8 cellular contexts compared by ENCODE assay signal in the genomic region with DNA sequence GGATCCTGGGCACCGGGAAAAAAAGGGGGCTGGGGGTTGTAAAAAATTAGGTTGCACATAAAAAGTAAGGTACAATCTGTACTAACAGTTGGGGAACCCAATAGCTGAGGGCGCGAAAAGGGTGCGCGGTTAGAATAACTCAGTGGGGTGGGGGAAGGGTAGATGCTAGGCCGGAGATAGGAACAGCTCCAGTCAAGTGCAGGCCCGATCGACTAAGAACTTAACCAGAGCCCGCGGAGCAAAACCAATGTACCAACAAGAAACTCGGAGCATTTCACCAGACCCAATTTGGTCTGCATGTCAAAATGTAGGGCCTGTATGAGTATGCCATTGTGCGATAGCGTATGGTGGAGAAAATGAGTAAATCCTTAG. TPM values are rescaled to one million over a fixed set of nuclear protein-coding genes. Genes with fewer than 3 reads are reported as not detected.
A peak's percentile ranks its signal among the peaks of the same experiment; 100 is the strongest.
DNase-seq lines count a peak whose midpoint lies in the region; ATAC-seq and TF ChIP-seq lines count a peak whose summit lies in the region.

No MANE protein-coding gene starts in this region.

- in situ Hi-C loops in ACHN (cut with HindIII; ENCODE audit: low pct_ligation_motif_present, low pct_unique_long_range_greater_than_20kb, low sequenced_read_pairs), result no loop called here
- in situ Hi-C loops in Panc1 (cut with HindIII; ENCODE audit: low pct_unique_long_range_greater_than_20kb, low sequenced_read_pairs), result no loop called here

- H3K9me3 ChIP-seq in Panc1 (ENCODE audit: control insufficient read depth, insufficient read depth, low read depth, low read length), result no peaks in the 10 kb centered on the region
- H3K9me3 ChIP-seq in right atrium auricular region, result no peaks in the 10 kb centered on the region
- no peaks in the 10 kb centered on the region for H3K9me3 ChIP-seq in psoas muscle

- TF ChIP-seq CTCF in Panc1 (IDR thresholded peaks at IDR 0.05) (no peak), right atrium auricular region (IDR thresholded peaks at IDR 0.05) (no peak), psoas muscle (IDR thresholded peaks at IDR 0.05) (no peak)

- peaks cover 25% of the 10 kb centered on the region for H3K36me3 Mint-ChIP-seq in activated naive CD8-positive, alpha-beta T cell

- BruUV-seq in Panc1 (replicated peaks; lab: Mats Ljungman, UMichigan), result no TSS peak

- peaks cover 33% of the 10 kb centered on the region for H3K4me1 ChIP-seq in Panc1 (ENCODE audit: control insufficient read depth, insufficient read depth, low read length)
- H3K4me1 ChIP-seq in right atrium auricular region, result peaks cover 0 to 66% of the 10 kb centered on the region in 2 donors
- H3K4me1 ChIP-seq in psoas muscle, result peaks cover 47% of the 10 kb centered on the region

- peaks cover 35% of the 10 kb centered on the region for H3K36me3 ChIP-seq in Panc1 (ENCODE audit: control insufficient read depth, insufficient read depth, low read length)
- H3K36me3 ChIP-seq in right atrium auricular region, result peaks cover 3% of the 10 kb centered on the region
- peaks cover 5 to 19% of the 10 kb centered on the region in 2 donors for H3K36me3 ChIP-seq in psoas muscle (ENCODE audit: insufficient read depth in 1 of 2, low read depth in 1 of 2)

- no peaks in the 10 kb centered on the region for H3K27me3 Mint-ChIP-seq in activated naive CD8-positive, alpha-beta T cell

- H3K4me3 ChIP-seq in Panc1 (ENCODE audit: low read depth in 2 of 2, low read length in 2 of 2), result peak overlapping the region; percentile 67 to 84
- peak overlapping the region; percentile 99 for H3K4me3 ChIP-seq in right atrium auricular region
- H3K4me3 ChIP-seq in psoas muscle, result peak overlapping the region; percentile 84

- intact Hi-C loops in Panc1 (cut with micrococcal nuclease; ENCODE audit: unreplicated experiment) (loop anchor here (5.0 kb wide), 1 partner anchor 55 kb away; no protein-coding TSS in a partner anchor), psoas muscle (cut with DNase I) (loop anchor here (5.0 to 10.0 kb wide), 5 partner anchors 85 to 1082 kb away; a partner anchor contains a TSS)

- peak overlapping the region; percentile 100 for H3K27ac Mint-ChIP-seq in activated naive CD8-positive, alpha-beta T cell

- peak overlapping the region; percentile 81 for H3K27ac ChIP-seq in Panc1 (ENCODE audit: low read length)
- peak overlapping the region; percentile 100 for H3K27ac ChIP-seq in right atrium auricular region
- peak overlapping the region; percentile 95 for H3K27ac ChIP-seq in psoas muscle

- ATAC-seq in Panc1 (peak; percentile 18; the same call in 1 of the 2 replicates), psoas muscle (no peak), HG03439 (IDR thresholded peaks at IDR 0.05; ENCODE audit: unreplicated experiment) (no peak), GM21423 (IDR thresholded peaks at IDR 0.05; ENCODE audit: unreplicated experiment) (no peak)

- H3K9me3 Mint-ChIP-seq in activated naive CD8-positive, alpha-beta T cell (ENCODE audit: low read depth), result no peaks in the 10 kb centered on the region

- H3K4me1 Mint-ChIP-seq in activated naive CD8-positive, alpha-beta T cell (ENCODE audit: low read depth), result peaks cover 49% of the 10 kb centered on the region

- CTCF ChIA-PET in Panc1 (lab: Charles Lee), result no interaction called here

- DNase-seq in ACHN (peak; percentile 24), H4 (ENCODE audit: low spot score) (peak; percentile 19), Panc1 (ENCODE audit: low read depth, low spot score) (no peak), right atrium auricular region (ENCODE audit: low spot score) (no peak), psoas muscle (peak in 1 of 2 donors; percentile 58)

- POLR2A ChIA-PET in Panc1 (lab: Charles Lee), result interaction anchor here (1.2 kb wide), 1 partner anchor 57 kb away, joined by 5 read pairs; no protein-coding TSS in a partner anchor

- WGBS in psoas muscle, 3 donors, result 0 to 1% (median 0%) methylated on average over 13 of the region's 13 CpGs

- H3K4me3 Mint-ChIP-seq in activated naive CD8-positive, alpha-beta T cell, result peak overlapping the region; percentile 99

- H3K27me3 ChIP-seq in Panc1 (ENCODE audit: control insufficient read depth, insufficient read depth, low read length) (no peaks in the 10 kb centered on the region), right atrium auricular region (no peaks in the 10 kb centered on the region), psoas muscle (ENCODE audit: insufficient read depth in 3 of 3, low read length in 2 of 3) (no peaks in the 10 kb centered on the region)

RNA-seq across cellular contexts. Expression of a gene that starts 1.3 kb away (rescaled TPM):
- 38.7 and 39.2 TPM in 2 replicates for total RNA-seq in H4 (2014; rRNA removed; shearing (Covaris generic))
- total RNA-seq in Panc1 (2021; ENCODE audit: unreplicated experiment) (170 TPM), right atrium auricular region (10 to 100 TPM; 45.7 to 48.7 TPM), psoas muscle (100 to 1,000 TPM in 3 of 4 donors, 10 to 100 TPM in 1; 82.0 to 139 (median 115) TPM)
- 339 TPM for polyA plus RNA-seq in Panc1 (2012; ENCODE audit: insufficient read length)
- 100 to 1,000 TPM in 2 of 3 donors, 10 to 100 TPM in 1; 92.7 to 158 (median 117) TPM for polyA plus RNA-seq in psoas muscle

RNA-seq across cellular contexts. Expression of a gene that starts 57.8 kb away (rescaled TPM):
- 321 and 330 TPM in 2 replicates for total RNA-seq in H4 (2014; rRNA removed; shearing (Covaris generic))
- total RNA-seq in Panc1 (2021; ENCODE audit: unreplicated experiment) (146 TPM), right atrium auricular region (10 to 100 TPM; 81.2 to 85.4 TPM), psoas muscle (100 to 1,000 TPM; 145 to 379 (median 316) TPM)
- polyA plus RNA-seq in Panc1 (2012; ENCODE audit: insufficient read length), result 107 TPM
- 100 to 1,000 TPM; 362 to 488 (median 370) TPM for polyA plus RNA-seq in psoas muscle

RNA-seq across cellular contexts. Expression of a gene that starts 57.9 kb away (rescaled TPM):
- 58.8 and 70.2 TPM in 2 replicates for total RNA-seq in H4 (2014; rRNA removed; shearing (Covaris generic))
- total RNA-seq in Panc1 (2021; ENCODE audit: unreplicated experiment) (34.7 TPM), right atrium auricular region (10 to 100 TPM; 15.0 to 16.6 TPM), psoas muscle (10 to 100 TPM in 3 of 4 donors, 1 to 10 TPM in 1; 9.1 to 15.3 (median 11.5) TPM)
- polyA plus RNA-seq in Panc1 (2012; ENCODE audit: insufficient read length), result 28.0 TPM
- 10 to 100 TPM; 11.1 to 27.7 (median 14.8) TPM for polyA plus RNA-seq in psoas muscle

Comparison
In these comparisons a context has a peak if more than half of its experiments do, and no peak if none do; other contexts are left out.
1. DNase-seq: peak in ACHN (single experiment) and H4 (single experiment); none in Panc1 (single experiment) and right atrium auricular region (single experiment).
2. Peak in every context shown above with its lines, with median percentiles within 50 percentile points of each other: H3K27ac ChIP-seq and H3K4me3 ChIP-seq.